ENCODE assay signal across 23 cellular contexts in genomic region chr14:101560534-101561113, GRCh38. TPM values are rescaled to one million over a fixed set of nuclear protein-coding genes. Genes with fewer than 3 reads are reported as not detected.
A peak's percentile ranks its signal among the peaks of the same experiment; 100 is the strongest.
DNase-seq lines count a peak whose midpoint lies in the region; ATAC-seq, FAIRE-seq and TF ChIP-seq lines count a peak whose summit lies in the region.
"Had no signal": no experiment of that assay in that cellular context is flagged by ENCODE, and none has a peak within 500 bp of the region (broad histone marks: within the 10 kb centered on the region; RNA-seq: fewer than 3 reads in every experiment).

No MANE protein-coding gene starts in this region.

- H3K4me2 ChIP-seq in H1 (ENCODE audit: insufficient read depth in 1 of 2, low read depth in 2 of 2, low read length in 2 of 2), result peak overlapping the region; percentile 73 to 83; a peak in 3 of 4 replicates

- H3K4me3 ChIP-seq in H1 (ENCODE audit: extremely low read depth in 1 of 4, insufficient read depth in 2 of 4, low read depth in 3 of 4, low read length in 4 of 4) (peak overlapping the region in 1 of 4 experiments; percentile 10; a peak in 2 of 8 replicates), neuron (ENCODE audit: low read length) (peak overlapping the region; percentile 66)
- H3K4me3 ChIP-seq: SK-N-MC had no signal

- WGBS in H1 (ENCODE audit: extremely low coverage in 1 of 2, insufficient coverage in 1 of 2, insufficient read length in 1 of 2, insufficient replicate concordance in 2 of 2, low coverage in 1 of 2, low lambda C conversion rate in 2 of 2, missing lambda C conversion rate in 1 of 2), 2 experiments, result 0% methylated on average over 15 of the region's 106 CpGs; no CpG with 5 or more reads in 1 of the 2 experiments

- no peak for TF ChIP-seq CTCF in H1 (IDR thresholded peaks at IDR 0.05; ENCODE audit: control extremely low read depth in 1 of 3, insufficient read depth in 1 of 3, low read depth in 1 of 3, low read length in 3 of 3)

- CTCF ChIA-PET in H1 (lab: Charles Lee; ENCODE audit: partially characterized antibody), result interaction anchor here (0.9 to 2.0 kb wide), 4 partner anchors 14 to 80 kb away, joined by 3 to 5 read pairs (median 4); no protein-coding TSS in a partner anchor

- H3K36me3 ChIP-seq in H1 (ENCODE audit: control insufficient read depth in 2 of 4, insufficient read depth in 4 of 4, low read length in 3 of 4) (peaks cover 0 to 14% (median 0%) of the 10 kb centered on the region in 4 experiments; a peak in 1 of 8 replicates), neuron (ENCODE audit: insufficient read depth, low read length) (no peaks in the 10 kb centered on the region)
- H3K36me3 ChIP-seq: adrenal gland, transverse colon had no signal

- H4K91ac ChIP-seq in H1 (replicated peaks; ENCODE audit: insufficient read length, low read length), result no peak overlapping the region

- H3K9me3 ChIP-seq in H1 (ENCODE audit: insufficient read depth in 2 of 2, low read depth in 1 of 2, low read length in 1 of 2) (peaks cover 9 to 14% of the 10 kb centered on the region in 2 experiments; a peak in 3 of 4 replicates), neuron (ENCODE audit: low read length) (peaks cover 7% of the 10 kb centered on the region)

- no peaks in the 10 kb centered on the region for H3K79me2 ChIP-seq in H1 (ENCODE audit: control insufficient read depth in 1 of 2, insufficient read depth in 2 of 2, low read length in 2 of 2)

- H4K8ac ChIP-seq in H1 (ENCODE audit: extremely low read depth, insufficient read depth, low read length), result no peak overlapping the region

- H3K79me1 ChIP-seq in H1 (ENCODE audit: low read depth, low read length), result no peaks in the 10 kb centered on the region

- H3K23me2 ChIP-seq in H1 (ENCODE audit: low read depth, low read length), result peaks cover 23% of the 10 kb centered on the region; the same call in 1 of the 2 replicates

- H3K23ac ChIP-seq in H1 (ENCODE audit: insufficient read length), result no peak overlapping the region

- POLR2A ChIA-PET in H1 (lab: Charles Lee; ENCODE audit: partially characterized antibody), result interaction anchor here (1.7 kb wide), 1 partner anchor 16 kb away, joined by 3 read pairs; no protein-coding TSS in a partner anchor

- peaks cover 0 to 16% (median 9%) of the 10 kb centered on the region in 4 experiments; a peak in 6 of 7 replicates for H3K4me1 ChIP-seq in H1 (replicated peaks in 1 of 4; ENCODE audit: control insufficient read depth in 3 of 4, insufficient read depth in 4 of 4, low read length in 3 of 4)
- peaks cover 30% of the 10 kb centered on the region for H3K4me1 ChIP-seq in neuron (ENCODE audit: insufficient read depth, low read length)
- H3K4me1 ChIP-seq: adrenal gland had no signal

- no peak for DNase-seq in stimulated activated naive CD8-positive, alpha-beta T cell treated with anti-CD3 and anti-CD28 coated beads, Interleukin-15, amount 100 ng/mL, for 72 hours
- no peak for DNase-seq in stimulated activated naive CD8-positive, alpha-beta T cell treated with anti-CD3 and anti-CD28 coated beads, Interleukin-15, Interleukin-2, amounts not matched to agents 100 U/mL and 50 U/mL, for 24 hours
- DNase-seq in H1 (ENCODE audit: low read depth in 1 of 2, low spot score in 2 of 2), result no peak
- no peak for DNase-seq in SW480 (ENCODE audit: low spot score)
- DNase-seq in NCI-H146 treated with DMSO at 0.1 percent for 48 hours (lab: John Stamatoyannopoulos, UW; ENCODE audit: unreplicated experiment), result no peak
- DNase-seq: ACHN; activated gamma-delta T cell treated with Interleukin-2 at 50 U/mL for 16 hours; C1 segment of cervical spinal cord; KG1; NCI-H1436 treated with DMSO at 0.1 percent for 48 hours; stimulated activated CD4-positive, alpha-beta T cell treated with anti-CD3 and anti-CD28 coated beads, Interleukin-4, amount 100 ng/mL, for 1 hour; stimulated activated naive CD4-positive, alpha-beta T cell treated with Interleukin-2 at 50 U/mL for 16 hours had no signal

- no peak overlapping the region for H2BK20ac ChIP-seq in H1 (ENCODE audit: low read length)

- no peak overlapping the region for H3K9ac ChIP-seq in H1 (replicated peaks in 1 of 4; ENCODE audit: extremely low read depth in 1 of 4, low read depth in 3 of 4, low read length in 3 of 4)

- H3K4ac ChIP-seq in H1 (replicated peaks; ENCODE audit: insufficient read length, low read depth, low read length), result no peak overlapping the region

- ATAC-seq in stimulated activated naive CD8-positive, alpha-beta T cell treated with anti-CD3 and anti-CD28 coated beads, Interleukin-15, amount 100 ng/mL, for 72 hours, result peak; percentile 14
- no peak for ATAC-seq in stimulated activated naive CD8-positive, alpha-beta T cell treated with anti-CD3 and anti-CD28 coated beads, Interleukin-15, Interleukin-2, amounts not matched to agents 100 U/mL and 50 U/mL, for 24 hours
- no peak for ATAC-seq in activated T-helper 17 cell treated with anti-CD3 and anti-CD28 coated beads, Interleukin-2, amount 50 U/mL, for 72 hours (replicated peaks)
- no peak for ATAC-seq in GM21526 (IDR thresholded peaks at IDR 0.05; ENCODE audit: low FRiP score, unreplicated experiment)

- peaks cover 88% of the 10 kb centered on the region for H3K27me3 Mint-ChIP-seq in stimulated activated naive CD8-positive, alpha-beta T cell treated with anti-CD3 and anti-CD28 coated beads, Interleukin-15, amount 100 ng/mL, for 72 hours
- H3K27me3 Mint-ChIP-seq in activated T-helper 17 cell treated with anti-CD3 and anti-CD28 coated beads, Interleukin-2, amount 50 U/mL, for 72 hours, result peaks cover 31% of the 10 kb centered on the region

- H2BK120ac ChIP-seq in H1 (replicated peaks; ENCODE audit: low read depth, low read length), result no peak overlapping the region

- H2AFZ ChIP-seq in H1 (ENCODE audit: low read length) (no peak overlapping the region), neuron (ENCODE audit: low read depth, low read length) (no peak overlapping the region)

- H2BK5ac ChIP-seq in H1 (ENCODE audit: low read depth, low read length), result no peak overlapping the region

- H3K4me3 Mint-ChIP-seq in stimulated activated naive CD8-positive, alpha-beta T cell treated with anti-CD3 and anti-CD28 coated beads, Interleukin-15, amount 100 ng/mL, for 72 hours, result no peak overlapping the region
- no peak overlapping the region for H3K4me3 Mint-ChIP-seq in activated T-helper 17 cell treated with anti-CD3 and anti-CD28 coated beads, Interleukin-2, amount 50 U/mL, for 72 hours

- H3K27me3 ChIP-seq in H1 (replicated peaks in 1 of 4; ENCODE audit: control insufficient read depth in 3 of 4, extremely low read depth in 1 of 4, insufficient read depth in 3 of 4, low read length in 3 of 4) (peaks cover 75 to 87% (median 84%) of the 10 kb centered on the region in 4 experiments), neuron (ENCODE audit: insufficient read depth, low read length) (peaks cover 50% of the 10 kb centered on the region)

- no peak for FAIRE-seq in H1 (lab: Jason Lieb, UNC)

- H4K20me1 ChIP-seq in H1 (replicated peaks in 1 of 2; ENCODE audit: control insufficient read depth in 1 of 2, insufficient read depth in 2 of 2, low read length in 2 of 2), result peaks cover 12 to 16% of the 10 kb centered on the region in 2 experiments

- H2BK12ac ChIP-seq in H1 (ENCODE audit: low read depth, low read length), result no peak overlapping the region

- TF ChIP-seq EP300 in H1 (IDR thresholded peaks at IDR 0.05; ENCODE audit: borderline replicate concordance in 1 of 2, low read depth in 2 of 2, low read length in 2 of 2), result no peak

- H2BK15ac ChIP-seq in H1 (ENCODE audit: low read length), result no peak overlapping the region

- no peak overlapping the region for H4K5ac ChIP-seq in H1 (ENCODE audit: insufficient read length, low read depth, low read length)

- no peak overlapping the region for H3K14ac ChIP-seq in H1 (ENCODE audit: insufficient read length)

- no peak for TF ChIP-seq POLR2A in H1 (IDR thresholded peaks at IDR 0.05; ENCODE audit: control extremely low read depth in 1 of 2, low read depth in 2 of 2, low read length in 2 of 2)

- H3K56ac ChIP-seq in H1 (replicated peaks; ENCODE audit: insufficient read length, low read depth, low read length), result no peak overlapping the region

- no peak overlapping the region for H3K27ac Mint-ChIP-seq in stimulated activated naive CD8-positive, alpha-beta T cell treated with anti-CD3 and anti-CD28 coated beads, Interleukin-15, amount 100 ng/mL, for 72 hours
- H3K27ac Mint-ChIP-seq in activated T-helper 17 cell treated with anti-CD3 and anti-CD28 coated beads, Interleukin-2, amount 50 U/mL, for 72 hours, result no peak overlapping the region
- H3K27ac Mint-ChIP-seq: nephron progenitor cell had no signal

- peaks cover 0 to 14% of the 10 kb centered on the region in 2 donors for H3K9me3 Mint-ChIP-seq in stimulated activated naive CD8-positive, alpha-beta T cell treated with anti-CD3 and anti-CD28 coated beads, Interleukin-15, amount 100 ng/mL, for 72 hours
- H3K9me3 Mint-ChIP-seq in activated T-helper 17 cell treated with anti-CD3 and anti-CD28 coated beads, Interleukin-2, amount 50 U/mL, for 72 hours, result no peaks in the 10 kb centered on the region

- TF ChIP-seq RAD21 in H1 (IDR thresholded peaks at IDR 0.05 in 1 of 2, conservative IDR thresholded peaks at IDR 0.05 in 1 of 2; ENCODE audit: low read depth in 2 of 2, low read length in 2 of 2), result no peak

- no peak overlapping the region for H3K27ac ChIP-seq in H1 (ENCODE audit: low read depth, low read length)
- H3K27ac ChIP-seq: SK-N-MC, spleen had no signal

- H3K18ac ChIP-seq in H1 (ENCODE audit: extremely low read depth, low read length), result no peak overlapping the region

- H3K36me3 Mint-ChIP-seq in activated T-helper 17 cell treated with anti-CD3 and anti-CD28 coated beads, Interleukin-2, amount 50 U/mL, for 72 hours (ENCODE audit: low read depth), result peaks cover 17% of the 10 kb centered on the region

- no peak overlapping the region for H2AK5ac ChIP-seq in H1 (ENCODE audit: low read depth, low read length)

- peaks cover 31% of the 10 kb centered on the region for H3K4me1 Mint-ChIP-seq in stimulated activated naive CD8-positive, alpha-beta T cell treated with anti-CD3 and anti-CD28 coated beads, Interleukin-15, amount 100 ng/mL, for 72 hours
- H3K4me1 Mint-ChIP-seq in activated T-helper 17 cell treated with anti-CD3 and anti-CD28 coated beads, Interleukin-2, amount 50 U/mL, for 72 hours, result no peaks in the 10 kb centered on the region

TF ChIP-seq in H1, 55 proteins besides CTCF, POLR2A, EP300 and RAD21 (continues in another document):
- TF ChIP-seq KDM1A (IDR thresholded peaks at IDR 0.05; ENCODE audit: borderline replicate concordance, low read length), result no peak

RNA-seq across cellular contexts. Expression of gene DIO3, which starts 0.7 kb away (rescaled TPM):
- 0.19 TPM in 2 replicates for total RNA-seq in H1 (2021; fragmentation: NEBNext Ultra II Directional; extraction: Animal tissue kit (Norgen Biotek cat#: 25700))
- 0.17 and 0.33 TPM in 2 replicates for polyA plus RNA-seq in H1 (2011; rRNA removed)
- polyA plus RNA-seq in H1 (2011; cell fraction: cytosol; rRNA removed), result 0.41 TPM
- 0.80 TPM for polyA plus RNA-seq in H1 (2011; cell fraction: nucleus; rRNA removed)
- 0.13 to 0.27 TPM (median 0.20 TPM) in 4 replicates for polyA plus RNA-seq in H1 (2012, experiment 1 of 2)
- 0.29 TPM for polyA plus RNA-seq in H1 (2012, experiment 2 of 2)
- 0.06 TPM for polyA plus RNA-seq in H1 (2013, experiment 1 of 2)
- 0.26 TPM for polyA plus RNA-seq in H1 (2013, experiment 2 of 2)
- 0.46 and 1.3 TPM in 2 replicates for polyA minus RNA-seq in H1 (2011; rRNA and poly(A)+ RNA removed)
- polyA minus RNA-seq in H1 (2011; cell fraction: cytosol; rRNA and poly(A)+ RNA removed), result not detected
- 7.1 TPM for polyA minus RNA-seq in H1 (2011; cell fraction: nucleus; rRNA and poly(A)+ RNA removed)
- total RNA-seq in activated T-helper 17 cell treated with anti-CD3 and anti-CD28 coated beads, Interleukin-2, amount 50 U/mL, for 72 hours, result not detected
- total RNA-seq: mononuclear cell; RPMI7951; T-helper 2 cell treated with Interferon-gamma antibody and Interleukin-4, amounts not matched to agents 100 ng/mL and 5 ng/mL, for 36 hours had no signal
